ENCODE assay signal across 2 cellular contexts in genomic region chr10:125035588-125036298, GRCh38.
TF ChIP-seq lines count a peak whose summit lies in the region.

No MANE protein-coding gene starts in this region.

TF ChIP-seq in HCT116, 20 proteins besides CTCF, POLR2A, EP300 and RAD21 (continued from another document):
- TF ChIP-seq REST (IDR thresholded peaks at IDR 0.05; ENCODE audit: low read depth) (no peak), ZBTB33 (IDR thresholded peaks at IDR 0.05; ENCODE audit: extremely low read depth, insufficient replicate concordance, low read length) (no peak), CEBPB (IDR thresholded peaks at IDR 0.05; ENCODE audit: low read depth) (no peak), MAX (IDR thresholded peaks at IDR 0.05) (no peak), ATF3 (IDR thresholded peaks at IDR 0.05) (no peak)

TF ChIP-seq in SK-N-SH treated with all-trans-retinoic acid at 6 μM for 48 hours, 23 proteins besides CTCF, POLR2A, EP300 and RAD21 (continued from another document):
- TF ChIP-seq PATZ1 (CRISPR knock-in tag; IDR thresholded peaks at IDR 0.05; ENCODE audit: borderline replicate concordance), result no peak
- no peak for TF ChIP-seq ZFP30 (CRISPR knock-in tag; IDR thresholded peaks at IDR 0.05)
